In the genomic region with DNA sequence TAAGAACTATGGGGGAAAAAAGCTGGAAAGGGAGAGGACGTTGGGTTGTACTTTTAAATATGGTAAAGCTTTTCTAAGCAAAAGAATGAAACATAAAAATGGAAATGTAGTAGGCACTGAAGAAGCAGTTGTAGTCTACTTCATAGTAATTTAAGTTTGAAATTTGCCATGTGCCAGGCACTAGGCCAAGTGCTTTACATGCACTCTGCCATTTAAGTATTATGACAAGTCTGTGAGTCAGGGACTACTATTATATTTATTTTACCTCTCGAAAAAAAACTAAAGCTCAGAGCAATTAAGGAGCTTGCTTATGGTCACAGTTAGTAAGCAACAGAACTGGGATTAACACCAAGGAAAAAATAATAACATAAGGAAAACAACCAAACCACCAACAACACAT, we compare ENCODE assay signal across 16 cellular contexts.
A peak's percentile ranks its signal among the peaks of the same experiment; 100 is the strongest.
DNase-seq lines count a peak whose midpoint lies in the region; ATAC-seq and TF ChIP-seq lines count a peak whose summit lies in the region.
"Had no signal": no experiment of that assay in that cellular context is flagged by ENCODE, and none has a peak within 500 bp of the region (broad histone marks: within the 10 kb centered on the region; RNA-seq: fewer than 3 reads in every experiment).

No MANE protein-coding gene starts in this region.

- no peak overlapping the region for H2BK120ac ChIP-seq in mesendoderm (ENCODE audit: low read depth, low read length)

- H3K36me3 ChIP-seq in mesendoderm (ENCODE audit: control insufficient read depth, insufficient read depth, low read length): no peaks in the 10 kb centered on the region
- H3K36me3 ChIP-seq: gastroesophageal sphincter, WERI-Rb-1 had no signal

- H4K8ac ChIP-seq in mesendoderm (ENCODE audit: low read depth, low read length): no peak overlapping the region

- H4K5ac ChIP-seq in mesendoderm (ENCODE audit: low read length): no peak overlapping the region

- no peak overlapping the region for H3K18ac ChIP-seq in mesendoderm (ENCODE audit: low read length)

- no peak for TF ChIP-seq CTCF in astrocyte of the spinal cord (IDR thresholded peaks at IDR 0.05; ENCODE audit: low read depth, low read length)

- H2BK15ac ChIP-seq in mesendoderm (replicated peaks; ENCODE audit: low read depth): no peak overlapping the region

- ATAC-seq in GM18861 (IDR thresholded peaks at IDR 0.05; ENCODE audit: unreplicated experiment) (no peak), HG02970 (IDR thresholded peaks at IDR 0.05; ENCODE audit: low FRiP score, unreplicated experiment) (no peak)
- ATAC-seq: activated CD8-positive, alpha-beta memory T cell treated with anti-CD3 and anti-CD28 coated beads, Interleukin-2, amount 10 ng/mL, durations not matched to agents 7 days and 5 days; gastroesophageal sphincter; sciatic nerve had no signal

- no peak overlapping the region for H2AK5ac ChIP-seq in mesendoderm (ENCODE audit: low read length)

- no peaks in the 10 kb centered on the region for H3K79me1 ChIP-seq in mesendoderm (ENCODE audit: low read length)

- H2BK5ac ChIP-seq in mesendoderm (ENCODE audit: low read length): no peak overlapping the region

- no peak overlapping the region for H3K56ac ChIP-seq in mesendoderm (ENCODE audit: low read length)

- H3K4me1 ChIP-seq in mesendoderm (ENCODE audit: control insufficient read depth, low read depth, low read length): no peaks in the 10 kb centered on the region
- H3K4me1 ChIP-seq: gastroesophageal sphincter had no signal

- H3K27ac ChIP-seq in mesendoderm (ENCODE audit: low read depth, low read length): no peak overlapping the region
- H3K27ac ChIP-seq: C4-2B, gastroesophageal sphincter, WERI-Rb-1 had no signal

- H3K27me3 ChIP-seq in mesendoderm (ENCODE audit: insufficient read depth, low read length, poor library complexity): no peaks in the 10 kb centered on the region
- H3K27me3 ChIP-seq: gastroesophageal sphincter had no signal

- no peak overlapping the region for H3K4me2 ChIP-seq in mesendoderm (ENCODE audit: low read length)

- in situ Hi-C loops in astrocyte of the spinal cord (cut with HindIII; ENCODE audit: low sequenced_read_pairs): no loop called here

- H3K4me3 ChIP-seq in astrocyte of the spinal cord (ENCODE audit: low read depth, low read length) (no peak overlapping the region), mesendoderm (ENCODE audit: low read length) (no peak overlapping the region)
- H3K4me3 ChIP-seq: gastroesophageal sphincter had no signal

- no peak overlapping the region for H3K23ac ChIP-seq in mesendoderm (ENCODE audit: low read length)

- no peak overlapping the region for H3K9ac ChIP-seq in mesendoderm (ENCODE audit: low read length)

- H3K79me2 ChIP-seq in mesendoderm (ENCODE audit: control insufficient read depth, insufficient read depth, low read length): no peaks in the 10 kb centered on the region

- no peak overlapping the region for H3K4ac ChIP-seq in mesendoderm (ENCODE audit: low read depth, low read length)

- DNase-seq in COLO829 (ENCODE audit: low spot score) (peak; percentile 11), HS-5 (ENCODE audit: low read depth) (peak; percentile 56), astrocyte of the spinal cord (ENCODE audit: low read depth, low spot score) (peak; percentile 84), inferior parietal cortex (ENCODE audit: extremely low spot score) (peak; percentile 3), mesendoderm (no peak), T-helper 2 cell (no peak)
- DNase-seq: activated CD8-positive, alpha-beta memory T cell treated with anti-CD3 and anti-CD28 coated beads, Interleukin-2, amount 10 ng/mL, durations not matched to agents 7 days and 5 days; activated naive CD4-positive, alpha-beta T cell treated with anti-CD3 and anti-CD28 coated beads for 36 hours; NCI-H1436 treated with DMSO at 0.1 percent for 48 hours; NCI-H82; WERI-Rb-1 had no signal

- WGBS in mesendoderm (ENCODE audit: extremely low coverage, insufficient coverage, low lambda C conversion rate): no CpG with 5 or more reads among the region's 2 CpGs

Comparison
In these comparisons a context has a peak if more than half of its experiments do, and no peak if none do; other contexts are left out.
1. DNase-seq: peak in COLO829 (single experiment), HS-5 (single experiment), astrocyte of the spinal cord (single experiment) and inferior parietal cortex (single experiment); none in mesendoderm (single experiment) and T-helper 2 cell (0 of 5).